8 cellular contexts compared by ENCODE assay signal in genomic region chr20:40265872-40266533, GRCh38.
DNase-seq lines count a peak whose midpoint lies in the region; ATAC-seq and TF ChIP-seq lines count a peak whose summit lies in the region.

No MANE protein-coding gene starts in this region.

- no peaks in the 10 kb centered on the region for H3K27me3 ChIP-seq in mesendoderm (ENCODE audit: insufficient read depth, low read length, poor library complexity)

- H3K27me3 Mint-ChIP-seq in HFFc6 (ENCODE audit: insufficient read depth): no peaks in the 10 kb centered on the region

- H3K4ac ChIP-seq in mesendoderm (ENCODE audit: low read depth, low read length): no peak overlapping the region

- H3K79me1 ChIP-seq in mesendoderm (ENCODE audit: low read length): no peaks in the 10 kb centered on the region

- H2BK5ac ChIP-seq in mesendoderm (ENCODE audit: low read length): no peak overlapping the region

- H3K9ac ChIP-seq in mesendoderm (ENCODE audit: low read length): no peak overlapping the region

- no peaks in the 10 kb centered on the region for H3K36me3 Mint-ChIP-seq in HFFc6 (ENCODE audit: low read depth)

- no peak overlapping the region for H4K8ac ChIP-seq in mesendoderm (ENCODE audit: low read depth, low read length)

- H4K5ac ChIP-seq in mesendoderm (ENCODE audit: low read length): no peak overlapping the region

- no peak for ATAC-seq in GM18498 (IDR thresholded peaks at IDR 0.05; ENCODE audit: unreplicated experiment)

- TF ChIP-seq POLR2A in lower leg skin (IDR thresholded peaks at IDR 0.05): no peak

- peaks cover 67% of the 10 kb centered on the region for H3K9me3 Mint-ChIP-seq in HFFc6

- H3K27ac Mint-ChIP-seq in HFFc6: no peak overlapping the region

- no peaks in the 10 kb centered on the region for H3K36me3 ChIP-seq in mesendoderm (ENCODE audit: control insufficient read depth, insufficient read depth, low read length)

- H3K23ac ChIP-seq in mesendoderm (ENCODE audit: low read length): no peak overlapping the region

- DNase-seq in DMS114 treated with DMSO at 0.1 percent for 48 hours (lab: John Stamatoyannopoulos, UW; ENCODE audit: unreplicated experiment): peak; percentile 6
- peak; percentile 40 for DNase-seq in NAMALWA (ENCODE audit: low spot score)
- DNase-seq in choroid plexus epithelial cell (ENCODE audit: low read depth): peak; percentile 68
- peak; percentile 52 for DNase-seq in mesendoderm
- no peak for DNase-seq in HFFc6
- DNase-seq in OCI-M2 (lab: John Stamatoyannopoulos, UW; ENCODE audit: unreplicated experiment): no peak
- DNase-seq in lower leg skin (ENCODE audit: low spot score in 2 of 2): no peak

- no peak overlapping the region for H3K4me3 Mint-ChIP-seq in HFFc6

- peak overlapping the region; percentile 58 for H2BK15ac ChIP-seq in mesendoderm (replicated peaks; ENCODE audit: low read depth)

- no peak overlapping the region for H3K18ac ChIP-seq in mesendoderm (ENCODE audit: low read length)

- no peaks in the 10 kb centered on the region for H3K4me1 Mint-ChIP-seq in HFFc6 (ENCODE audit: low read depth)

- no peak overlapping the region for H3K27ac ChIP-seq in mesendoderm (ENCODE audit: low read depth, low read length)

- H3K79me2 ChIP-seq in mesendoderm (ENCODE audit: control insufficient read depth, insufficient read depth, low read length): no peaks in the 10 kb centered on the region

- H3K56ac ChIP-seq in mesendoderm (ENCODE audit: low read length): no peak overlapping the region

- intact Hi-C loops in lower leg skin (cut with DNase I; ENCODE audit: low total_unique reads): no loop called here

- peaks cover 11% of the 10 kb centered on the region for H3K4me1 ChIP-seq in mesendoderm (ENCODE audit: control insufficient read depth, low read depth, low read length)

- no peak overlapping the region for H2BK120ac ChIP-seq in mesendoderm (ENCODE audit: low read depth, low read length)

- WGBS in mesendoderm (ENCODE audit: extremely low coverage, insufficient coverage, low lambda C conversion rate): no CpG with 5 or more reads among the region's 6 CpGs
- 60% methylated on average over 6 of the region's 6 CpGs for WGBS in lower leg skin, 2 donors

- H3K4me3 ChIP-seq in choroid plexus epithelial cell (ENCODE audit: low read depth, low read length): no peak overlapping the region
- no peak overlapping the region for H3K4me3 ChIP-seq in mesendoderm (ENCODE audit: low read length)
- H3K4me3 ChIP-seq in lower leg skin (ENCODE audit: low read depth, poor library complexity, severe bottlenecking): no peak overlapping the region

- H3K4me2 ChIP-seq in mesendoderm (ENCODE audit: low read length): no peak overlapping the region

- H2AK5ac ChIP-seq in mesendoderm (ENCODE audit: low read length): no peak overlapping the region

- TF ChIP-seq CTCF in choroid plexus epithelial cell (conservative IDR thresholded peaks at IDR 0.05; ENCODE audit: low read depth, low read length): peak; percentile 73
- no peak; the same call in 1 of the 2 replicates for TF ChIP-seq CTCF in HFFc6 (IDR thresholded peaks at IDR 0.05)
- TF ChIP-seq CTCF in lower leg skin (IDR thresholded peaks at IDR 0.05): peak in 1 of 3 donors; percentile 13

Comparison
In these comparisons a context has a peak if more than half of its experiments do, and no peak if none do; other contexts are left out.
1. DNase-seq: peak in DMS114 treated with DMSO at 0.1 percent for 48 hours (single experiment), NAMALWA (single experiment), choroid plexus epithelial cell (single experiment) and mesendoderm (single experiment); none in HFFc6 (single experiment), OCI-M2 (single experiment) and lower leg skin (0 of 2).